In genomic region chr14:32167907-32168306, GRCh38 we compare ENCODE assay signal across 38 cellular contexts. TPM values are rescaled to one million over a fixed set of nuclear protein-coding genes. Genes with fewer than 3 reads are reported as not detected.
"Had no signal": no experiment of that assay in that cellular context is flagged by ENCODE, and none has a peak within 500 bp of the region (broad histone marks: within the 10 kb centered on the region; RNA-seq: fewer than 3 reads in every experiment).

No MANE protein-coding gene starts in this region.

- H3K27me3 Mint-ChIP-seq: activated CD4-positive, alpha-beta T cell treated with anti-CD3 and anti-CD28 coated beads, Interleukin-2, amount 10 ng/mL, durations not matched to agents 7 days and 5 days; activated CD8-positive, alpha-beta memory T cell treated with anti-CD3 and anti-CD28 coated beads, Interleukin-2, amount 10 ng/mL, durations not matched to agents 7 days and 5 days; activated CD8-positive, alpha-beta T cell treated with anti-CD3 and anti-CD28 coated beads for 36 hours had no signal

- DNase-seq: activated CD4-positive, alpha-beta T cell treated with anti-CD3 and anti-CD28 coated beads, Interleukin-2, amount 10 ng/mL, durations not matched to agents 7 days and 5 days; activated CD4-positive, CD25-positive, alpha-beta regulatory T cell treated with anti-CD3 and anti-CD28 coated beads, Interleukin-2, amount 50 U/mL, for 72 hours; activated CD8-positive, alpha-beta memory T cell treated with anti-CD3 and anti-CD28 coated beads, Interleukin-2, amount 10 ng/mL, durations not matched to agents 7 days and 5 days; activated CD8-positive, alpha-beta T cell treated with anti-CD3 and anti-CD28 coated beads for 36 hours; activated T-cell treated with anti-CD3 and anti-CD28 coated beads for 4 hours; cortex of kidney; endodermal cell; foreskin fibroblast; immature natural killer cell; left cardiac atrium; mesenchymal stem cell; ovary; right cardiac atrium; stimulated activated CD4-positive, alpha-beta T cell treated with anti-CD3 and anti-CD28 coated beads, Interleukin-12 subunit alpha, Interleukin-12 subunit beta, amount 100 ng/mL, for 4 hours; stimulated activated CD4-positive, alpha-beta T cell treated with anti-CD3 and anti-CD28 coated beads, Interleukin-1b, Interleukin-23, amount 100 ng/mL, for 48 hours; stomach; T-helper 1 cell; WERI-Rb-1 had no signal

- H3K9me3 Mint-ChIP-seq: activated CD4-positive, alpha-beta T cell treated with anti-CD3 and anti-CD28 coated beads, Interleukin-2, amount 10 ng/mL, durations not matched to agents 7 days and 5 days; activated naive CD4-positive, alpha-beta T cell treated with anti-CD3 and anti-CD28 coated beads, Interleukin-2, amount 50 U/mL, for 72 hours; stimulated activated effector memory CD8-positive, alpha-beta T cell treated with anti-CD3 and anti-CD28 coated beads, Interleukin-12 subunit alpha, Interleukin-12 subunit beta, amount 100 ng/mL, for 72 hours had no signal

- H3K4me3 ChIP-seq: ascending aorta, breast epithelium, ovary, prostate gland, stomach, suprapubic skin, tibial nerve had no signal

- H3K27ac Mint-ChIP-seq: activated CD4-positive, alpha-beta T cell treated with anti-CD3 and anti-CD28 coated beads, Interleukin-2, amount 10 ng/mL, durations not matched to agents 7 days and 5 days; activated CD8-positive, alpha-beta memory T cell treated with anti-CD3 and anti-CD28 coated beads, Interleukin-2, amount 10 ng/mL, durations not matched to agents 7 days and 5 days; activated CD8-positive, alpha-beta T cell treated with anti-CD3 and anti-CD28 coated beads for 36 hours; activated naive CD4-positive, alpha-beta T cell treated with anti-CD3 and anti-CD28 coated beads, Interleukin-2, amount 50 U/mL, for 72 hours; activated T-helper 1 cell treated with anti-CD3 and anti-CD28 coated beads, Interleukin-12 subunit alpha, Interleukin-12 subunit beta, Interleukin-2, Interleukin-4 antibody, amounts not matched to agents 30 ng/mL and 10 ng/mL and 1 ng/mL, durations not matched to agents 14 hours and 24 hours and 36 hours; endodermal cell; immature natural killer cell; nephron; stimulated activated effector memory CD8-positive, alpha-beta T cell treated with anti-CD3 and anti-CD28 coated beads, Interleukin-12 subunit alpha, Interleukin-12 subunit beta, amount 100 ng/mL, for 72 hours had no signal

- H3K4me3 Mint-ChIP-seq: activated CD4-positive, alpha-beta T cell treated with anti-CD3 and anti-CD28 coated beads, Interleukin-2, amount 10 ng/mL, durations not matched to agents 7 days and 5 days; activated CD8-positive, alpha-beta memory T cell treated with anti-CD3 and anti-CD28 coated beads, Interleukin-2, amount 10 ng/mL, durations not matched to agents 7 days and 5 days; activated CD8-positive, alpha-beta T cell treated with anti-CD3 and anti-CD28 coated beads for 36 hours; activated T-helper 1 cell treated with anti-CD3 and anti-CD28 coated beads, Interleukin-12 subunit alpha, Interleukin-12 subunit beta, Interleukin-2, Interleukin-4 antibody, amounts not matched to agents 30 ng/mL and 10 ng/mL and 1 ng/mL, durations not matched to agents 14 hours and 24 hours and 36 hours; endodermal cell; immature natural killer cell; nephron; stimulated activated effector memory CD8-positive, alpha-beta T cell treated with anti-CD3 and anti-CD28 coated beads, Interleukin-12 subunit alpha, Interleukin-12 subunit beta, amount 100 ng/mL, for 72 hours had no signal

- H3K27ac ChIP-seq: ascending aorta, breast epithelium, epithelial cell of prostate, neutrophil, ovary, prostate gland, stomach, suprapubic skin, tibial nerve, WERI-Rb-1 had no signal

- H3K4me1 ChIP-seq: ascending aorta, breast epithelium, prostate gland, stomach, suprapubic skin, tibial nerve had no signal

- ATAC-seq: activated CD8-positive, alpha-beta memory T cell treated with anti-CD3 and anti-CD28 coated beads, Interleukin-2, amount 10 ng/mL, durations not matched to agents 7 days and 5 days; activated CD8-positive, alpha-beta T cell treated with anti-CD3 and anti-CD28 coated beads for 36 hours; activated naive CD4-positive, alpha-beta T cell treated with anti-CD3 and anti-CD28 coated beads, Interleukin-2, amount 50 U/mL, for 72 hours; left cardiac atrium; right cardiac atrium; stimulated activated effector memory CD8-positive, alpha-beta T cell treated with anti-CD3 and anti-CD28 coated beads, Interleukin-12 subunit alpha, Interleukin-12 subunit beta, amount 100 ng/mL, for 72 hours had no signal

- H3K36me3 ChIP-seq: ascending aorta, breast epithelium, neutrophil, ovary, prostate gland, stomach, suprapubic skin, tibial nerve, WERI-Rb-1 had no signal

- H3K27me3 ChIP-seq: ascending aorta, breast epithelium, neutrophil, ovary, stomach, suprapubic skin, tibial nerve had no signal

- FAIRE-seq: TTC549 had no signal

- H3K9me3 ChIP-seq: ascending aorta, breast epithelium, neutrophil, ovary, prostate gland, stomach, suprapubic skin, tibial nerve had no signal

- H3K4me1 Mint-ChIP-seq: activated CD4-positive, alpha-beta T cell treated with anti-CD3 and anti-CD28 coated beads, Interleukin-2, amount 10 ng/mL, durations not matched to agents 7 days and 5 days; activated CD8-positive, alpha-beta memory T cell treated with anti-CD3 and anti-CD28 coated beads, Interleukin-2, amount 10 ng/mL, durations not matched to agents 7 days and 5 days; endodermal cell; nephron; stimulated activated effector memory CD8-positive, alpha-beta T cell treated with anti-CD3 and anti-CD28 coated beads, Interleukin-12 subunit alpha, Interleukin-12 subunit beta, amount 100 ng/mL, for 72 hours had no signal

RNA-seq across cellular contexts. Expression of gene RNU6-7, which starts 33.9 kb away (rescaled TPM):
- total RNA-seq: activated CD4-positive, alpha-beta T cell treated with anti-CD3 and anti-CD28 coated beads, Interleukin-2, amount 10 ng/mL, durations not matched to agents 7 days and 5 days; activated CD8-positive, alpha-beta memory T cell treated with anti-CD3 and anti-CD28 coated beads, Interleukin-2, amount 10 ng/mL, durations not matched to agents 7 days and 5 days; activated CD8-positive, alpha-beta T cell treated with anti-CD3 and anti-CD28 coated beads for 36 hours; activated naive CD4-positive, alpha-beta T cell treated with anti-CD3 and anti-CD28 coated beads, Interleukin-2, amount 50 U/mL, for 72 hours; activated T-helper 1 cell treated with anti-CD3 and anti-CD28 coated beads, Interleukin-12 subunit alpha, Interleukin-12 subunit beta, Interleukin-2, Interleukin-4 antibody, amounts not matched to agents 30 ng/mL and 10 ng/mL and 1 ng/mL, durations not matched to agents 14 hours and 24 hours and 36 hours; ascending aorta; breast epithelium; endodermal cell; fibroblast of lung; glomerular endothelial cell; left cardiac atrium; lower leg skin; mononuclear cell; myocyte; ovary; prostate gland; right cardiac atrium; skeletal muscle tissue; stomach; suprapubic skin; tibial nerve; urinary bladder had no signal
- polyA plus RNA-seq: adipose tissue, fibroblast of lung, immature natural killer cell, ovary, right cardiac atrium, stomach, urinary bladder had no signal

RNA-seq across cellular contexts. Expression of gene RNU6-8, which starts 35.2 kb away (rescaled TPM):
- total RNA-seq: activated CD4-positive, alpha-beta T cell treated with anti-CD3 and anti-CD28 coated beads, Interleukin-2, amount 10 ng/mL, durations not matched to agents 7 days and 5 days; activated CD8-positive, alpha-beta memory T cell treated with anti-CD3 and anti-CD28 coated beads, Interleukin-2, amount 10 ng/mL, durations not matched to agents 7 days and 5 days; activated CD8-positive, alpha-beta T cell treated with anti-CD3 and anti-CD28 coated beads for 36 hours; activated naive CD4-positive, alpha-beta T cell treated with anti-CD3 and anti-CD28 coated beads, Interleukin-2, amount 50 U/mL, for 72 hours; activated T-helper 1 cell treated with anti-CD3 and anti-CD28 coated beads, Interleukin-12 subunit alpha, Interleukin-12 subunit beta, Interleukin-2, Interleukin-4 antibody, amounts not matched to agents 30 ng/mL and 10 ng/mL and 1 ng/mL, durations not matched to agents 14 hours and 24 hours and 36 hours; ascending aorta; breast epithelium; endodermal cell; fibroblast of lung; glomerular endothelial cell; left cardiac atrium; lower leg skin; mononuclear cell; myocyte; ovary; prostate gland; right cardiac atrium; skeletal muscle tissue; stomach; suprapubic skin; tibial nerve; urinary bladder had no signal
- polyA plus RNA-seq: adipose tissue, fibroblast of lung, immature natural killer cell, ovary, right cardiac atrium, stomach, urinary bladder had no signal
